ENCODE assay signal across 1 cellular context in genomic region chr6:33207569-33208088, GRCh38.
TF ChIP-seq lines count a peak whose summit lies in the region.

No MANE protein-coding gene starts in this region.

TF ChIP-seq in A549, 52 proteins besides CTCF, POLR2A, EP300 and RAD21:
- TF ChIP-seq, protein P1, sequence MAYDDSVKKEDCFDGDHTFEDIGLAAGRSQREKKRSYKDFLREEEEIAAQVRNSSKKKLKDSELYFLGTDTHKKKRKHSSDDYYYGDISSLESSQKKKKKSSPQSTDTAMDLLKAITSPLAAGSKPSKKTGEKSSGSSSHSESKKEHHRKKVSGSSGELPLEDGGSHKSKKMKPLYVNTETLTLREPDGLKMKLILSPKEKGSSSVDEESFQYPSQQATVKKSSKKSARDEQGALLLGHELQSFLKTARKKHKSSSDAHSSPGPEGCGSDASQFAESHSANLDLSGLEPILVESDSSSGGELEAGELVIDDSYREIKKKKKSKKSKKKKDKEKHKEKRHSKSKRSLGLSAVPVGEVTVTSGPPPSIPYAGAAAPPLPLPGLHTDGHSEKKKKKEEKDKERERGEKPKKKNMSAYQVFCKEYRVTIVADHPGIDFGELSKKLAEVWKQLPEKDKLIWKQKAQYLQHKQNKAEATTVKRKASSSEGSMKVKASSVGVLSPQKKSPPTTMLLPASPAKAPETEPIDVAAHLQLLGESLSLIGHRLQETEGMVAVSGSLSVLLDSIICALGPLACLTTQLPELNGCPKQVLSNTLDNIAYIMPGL (CRISPR knock-in tag; IDR thresholded peaks at IDR 0.05; ENCODE audit: borderline replicate concordance) = no peak
- no peak for TF ChIP-seq CHD4 (IDR thresholded peaks at IDR 0.05; ENCODE audit: borderline replicate concordance)
- no peak for TF ChIP-seq ZSCAN20 (CRISPR knock-in tag; IDR thresholded peaks at IDR 0.05)
- no peak for TF ChIP-seq JUNB (IDR thresholded peaks at IDR 0.05)
- no peak for TF ChIP-seq FOSB (CRISPR knock-in tag; IDR thresholded peaks at IDR 0.05)
- no peak for TF ChIP-seq RNF2 (IDR thresholded peaks at IDR 0.05; ENCODE audit: borderline replicate concordance, low read depth)
- no peak for TF ChIP-seq BHLHE40 (IDR thresholded peaks at IDR 0.05; ENCODE audit: low read depth, low read length)
- TF ChIP-seq USF2 (IDR thresholded peaks at IDR 0.05) = no peak
- no peak for TF ChIP-seq MYC (IDR thresholded peaks at IDR 0.05; ENCODE audit: borderline replicate concordance, low read length)
